Comparison of ENCODE assay signal across 8 cellular contexts in genomic region chr6:26123675-26124549, GRCh38. TPM values are rescaled to one million over a fixed set of nuclear protein-coding genes. Genes with fewer than 3 reads are reported as not detected.
DNase-seq lines count a peak whose midpoint lies in the region; ATAC-seq and TF ChIP-seq lines count a peak whose summit lies in the region.

No MANE protein-coding gene starts in this region.

- no peak for TF ChIP-seq CTCF in CD14-positive monocyte (IDR thresholded peaks at IDR 0.05)

- peaks cover 53% of the 10 kb centered on the region for H3K4me1 Mint-ChIP-seq in CD14-positive monocyte
- peaks cover 28% of the 10 kb centered on the region for H3K4me1 Mint-ChIP-seq in dendritic cell treated with granulocyte-macrophage colony-stimulating factor and Interleukin-4, amounts not matched to agents 40 ng/mL and 50 ng/mL, for 4 days (ENCODE audit: low read depth)

- H3K36me3 Mint-ChIP-seq in CD14-positive monocyte, result peaks cover 10 to 39% of the 10 kb centered on the region in 2 donors
- H3K36me3 Mint-ChIP-seq in dendritic cell treated with granulocyte-macrophage colony-stimulating factor and Interleukin-4, amounts not matched to agents 40 ng/mL and 50 ng/mL, for 4 days (ENCODE audit: low read depth), result peaks cover 61% of the 10 kb centered on the region

- ATAC-seq in GM19395 (IDR thresholded peaks at IDR 0.05; ENCODE audit: unreplicated experiment), result peak; percentile 74
- peak; percentile 65 for ATAC-seq in HG03558 (IDR thresholded peaks at IDR 0.05; ENCODE audit: extremely low read depth, unreplicated experiment)
- peak; percentile 78 for ATAC-seq in left lobe of liver

- H3K27ac Mint-ChIP-seq in CD14-positive monocyte, result peak overlapping the region; percentile 97 to 100 (median 99)
- H3K27ac Mint-ChIP-seq in dendritic cell treated with granulocyte-macrophage colony-stimulating factor and Interleukin-4, amounts not matched to agents 40 ng/mL and 50 ng/mL, for 4 days, result peak overlapping the region; percentile 100

- peaks cover 0 to 4% (median 0%) of the 10 kb centered on the region in 3 donors for H3K27me3 Mint-ChIP-seq in CD14-positive monocyte (ENCODE audit: low read depth in 3 of 3)
- H3K27me3 Mint-ChIP-seq in dendritic cell treated with granulocyte-macrophage colony-stimulating factor and Interleukin-4, amounts not matched to agents 40 ng/mL and 50 ng/mL, for 4 days, result no peaks in the 10 kb centered on the region

- DNase-seq in CD14-positive monocyte (ENCODE audit: low spot score), result peak; percentile 88
- peak; percentile 100 for DNase-seq in NCI-H748 (lab: John Stamatoyannopoulos, UW; ENCODE audit: unreplicated experiment)
- DNase-seq in activated CD4-positive, alpha-beta T cell treated with anti-CD3 and anti-CD28 coated beads, Interleukin-2, amount 50 U/mL, for 24 hours (ENCODE audit: low read depth in 1 of 2, low spot score in 1 of 2), result peak; percentile 50 to 83
- peak; percentile 83 for DNase-seq in left lobe of liver (ENCODE audit: low spot score)
- DNase-seq in stimulated activated CD4-positive, alpha-beta T cell treated with anti-CD3 and anti-CD28 coated beads, Interleukin-2, amount 100 ng/mL, for 4 hours (ENCODE audit: low read depth), result peak; percentile 74

- intact Hi-C loops in CD14-positive monocyte (cut with micrococcal nuclease), result loop anchor here (1.0 to 10.0 kb wide), 7 partner anchors 21 to 1011 kb away; a partner anchor contains a TSS
- intact Hi-C loops in dendritic cell treated with granulocyte-macrophage colony-stimulating factor and Interleukin-4, amounts not matched to agents 40 ng/mL and 50 ng/mL, for 4 days (cut with micrococcal nuclease), result loop anchor here (1.0 to 5.0 kb wide), 3 partner anchors 21 to 1008 kb away; a partner anchor contains a TSS

- peak overlapping the region; percentile 99 for H3K4me3 Mint-ChIP-seq in CD14-positive monocyte
- H3K4me3 Mint-ChIP-seq in dendritic cell treated with granulocyte-macrophage colony-stimulating factor and Interleukin-4, amounts not matched to agents 40 ng/mL and 50 ng/mL, for 4 days, result peak overlapping the region; percentile 95

- H3K9me3 Mint-ChIP-seq in CD14-positive monocyte, result peaks cover 0 to 6% (median 2%) of the 10 kb centered on the region in 7 donors
- H3K9me3 Mint-ChIP-seq in dendritic cell treated with granulocyte-macrophage colony-stimulating factor and Interleukin-4, amounts not matched to agents 40 ng/mL and 50 ng/mL, for 4 days, result peaks cover 8% of the 10 kb centered on the region

RNA-seq across cellular contexts. Expression of gene HFE, which starts 36.7 kb away (rescaled TPM):
- 10 to 100 TPM; 14.1 to 16.1 TPM for polyA plus RNA-seq in CD14-positive monocyte
- total RNA-seq in left lobe of liver, result 14.1 TPM

Comparison
In these comparisons a context has a peak if more than half of its experiments do, and no peak if none do; other contexts are left out.
1. Peak in every context shown above with its lines: DNase-seq and ATAC-seq.